8 cellular contexts compared by ENCODE assay signal in the genomic region with DNA sequence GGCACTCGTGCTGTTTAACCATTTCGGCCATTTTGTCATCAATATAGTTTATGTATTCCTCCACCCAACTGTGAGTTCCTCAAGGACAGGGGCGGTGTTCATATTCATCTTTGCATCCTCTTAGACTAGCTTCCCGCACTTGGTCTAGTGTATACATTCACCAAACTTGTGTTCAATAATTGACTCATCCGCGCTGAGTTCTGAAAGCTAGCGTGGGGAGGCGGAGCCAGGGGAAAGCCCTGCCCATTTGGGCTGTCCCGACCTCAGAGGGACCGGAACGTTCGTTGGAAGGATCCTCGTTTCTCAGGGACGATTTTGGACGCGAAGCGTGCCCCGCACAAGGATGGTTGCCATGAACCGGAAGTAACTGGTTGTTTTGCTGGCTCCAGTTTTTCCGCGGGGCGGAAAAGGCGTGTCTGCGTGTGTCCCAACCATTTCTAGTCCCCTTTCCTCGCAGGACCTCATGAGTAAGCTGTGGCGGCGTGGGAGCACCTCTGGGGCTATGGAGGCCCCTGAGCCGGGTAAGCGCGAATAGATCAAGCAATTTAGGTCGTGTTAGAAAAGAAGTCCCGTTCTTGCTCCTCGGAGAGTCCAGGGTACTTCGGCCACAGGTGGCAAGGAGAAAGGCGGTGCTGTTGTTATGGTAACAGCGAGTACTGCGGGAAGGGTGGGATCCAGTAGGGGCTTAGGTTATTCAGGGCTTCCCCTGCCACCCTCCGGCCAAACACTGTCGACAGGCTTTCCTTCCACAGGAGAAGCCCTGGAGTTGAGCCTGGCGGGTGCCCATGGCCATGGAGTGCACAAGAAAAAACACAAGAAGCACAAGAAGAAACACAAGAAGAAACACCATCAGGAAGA. TPM values are rescaled to one million over a fixed set of nuclear protein-coding genes. Genes with fewer than 3 reads are reported as not detected.
A peak's percentile ranks its signal among the peaks of the same experiment; 100 is the strongest.
DNase-seq lines count a peak whose midpoint lies in the region; ATAC-seq and TF ChIP-seq lines count a peak whose summit lies in the region.

A gene (plus strand): TSS at position 434 of the 858 bp plus-strand sequence. CDS start 30 bp downstream, at position 464.

- H3K79me2 ChIP-seq in DOHH2 (ENCODE audit: control insufficient read depth, low read length) (peaks cover 27% of the 10 kb centered on the region), fibroblast of lung (ENCODE audit: control insufficient read depth, insufficient read depth, low read length) (peaks cover 4% of the 10 kb centered on the region)

- ATAC-seq in RWPE2 (ENCODE audit: low read depth), result peak; percentile 37
- ATAC-seq in natural killer cell, result peak; percentile 47 to 70 (median 56)

- H4K20me1 ChIP-seq in DOHH2 (ENCODE audit: control insufficient read depth, insufficient read depth, low read depth, low read length) (no peaks in the 10 kb centered on the region), fibroblast of lung (ENCODE audit: control insufficient read depth, extremely low read depth, insufficient read depth, low read length) (no peaks in the 10 kb centered on the region)

- peak within 1 kb of the TSS; percentile 80 for H2AFZ ChIP-seq in fibroblast of lung (ENCODE audit: low read length)

- H3K9me2 ChIP-seq in DOHH2 (replicated peaks; ENCODE audit: control insufficient read depth, low read length), result no peaks in the 10 kb centered on the region

- peak within 1 kb of the TSS; percentile 95 for H3K27ac Mint-ChIP-seq in activated T-helper 2 cell treated with anti-CD3 and anti-CD28 coated beads, Interferon-gamma antibody, Interleukin-2, Interleukin-4, amounts not matched to agents 10 μg/mL and 5 μg/mL and 100 μg/mL, durations not matched to agents 14 hours and 24 hours and 36 hours
- H3K27ac Mint-ChIP-seq in natural killer cell, result peak within 1 kb of the TSS; percentile 98 to 99

- peak; percentile 94 for DNase-seq in H4 (ENCODE audit: low spot score)
- DNase-seq in LoVo (ENCODE audit: low spot score), result peak; percentile 97
- peak; percentile 88 for DNase-seq in RWPE2 (ENCODE audit: low spot score)
- peak; percentile 98 for DNase-seq in activated T-helper 2 cell treated with anti-CD3 and anti-CD28 coated beads, Interferon-gamma antibody, Interleukin-2, Interleukin-4, amounts not matched to agents 10 μg/mL and 5 μg/mL and 100 μg/mL, durations not matched to agents 14 hours and 24 hours and 36 hours (ENCODE audit: low spot score)
- peak; percentile 97 to 99 for DNase-seq in fibroblast of lung (ENCODE audit: low read depth in 2 of 2)
- peak; percentile 97 for DNase-seq in natural killer cell
- DNase-seq in stimulated activated naive CD4-positive, alpha-beta T cell treated with Interleukin-2 at 50 U/mL for 16 hours (lab: John Stamatoyannopoulos, UW), result peak; percentile 94

- H3K27me3 ChIP-seq in DOHH2 (ENCODE audit: control insufficient read depth, low read length), result no peaks in the 10 kb centered on the region
- H3K27me3 ChIP-seq in RWPE2 (ENCODE audit: insufficient read depth, poor library complexity, severe bottlenecking), result no peaks in the 10 kb centered on the region
- no peaks in the 10 kb centered on the region for H3K27me3 ChIP-seq in fibroblast of lung (ENCODE audit: control insufficient read depth, insufficient read depth, low read length)

- peaks cover 1% of the 10 kb centered on the region for H3K27me3 Mint-ChIP-seq in activated T-helper 2 cell treated with anti-CD3 and anti-CD28 coated beads, Interferon-gamma antibody, Interleukin-2, Interleukin-4, amounts not matched to agents 10 μg/mL and 5 μg/mL and 100 μg/mL, durations not matched to agents 14 hours and 24 hours and 36 hours (ENCODE audit: low read depth)
- no peaks in the 10 kb centered on the region for H3K27me3 Mint-ChIP-seq in natural killer cell (ENCODE audit: low read depth in 2 of 2)

- peaks cover 9% of the 10 kb centered on the region for H3K36me3 ChIP-seq in DOHH2 (ENCODE audit: control insufficient read depth, low read length)
- peaks cover 6% of the 10 kb centered on the region; the same call in 1 of the 2 replicates for H3K36me3 ChIP-seq in RWPE2 (ENCODE audit: low read depth)
- H3K36me3 ChIP-seq in fibroblast of lung (ENCODE audit: control insufficient read depth, insufficient read depth, low read length), result no peaks in the 10 kb centered on the region

- H3K4me3 Mint-ChIP-seq in activated T-helper 2 cell treated with anti-CD3 and anti-CD28 coated beads, Interferon-gamma antibody, Interleukin-2, Interleukin-4, amounts not matched to agents 10 μg/mL and 5 μg/mL and 100 μg/mL, durations not matched to agents 14 hours and 24 hours and 36 hours (ENCODE audit: low read depth), result peak within 1 kb of the TSS; percentile 99
- H3K4me3 Mint-ChIP-seq in natural killer cell, result peak within 1 kb of the TSS; percentile 98

- H3K9ac ChIP-seq in fibroblast of lung (ENCODE audit: insufficient read depth, low read length), result peak within 1 kb of the TSS; percentile 32

- H3K4me1 Mint-ChIP-seq in activated T-helper 2 cell treated with anti-CD3 and anti-CD28 coated beads, Interferon-gamma antibody, Interleukin-2, Interleukin-4, amounts not matched to agents 10 μg/mL and 5 μg/mL and 100 μg/mL, durations not matched to agents 14 hours and 24 hours and 36 hours (ENCODE audit: low read depth), result peaks cover 40% of the 10 kb centered on the region
- H3K4me1 Mint-ChIP-seq in natural killer cell, result peaks cover 69 to 71% of the 10 kb centered on the region in 2 donors

- H3F3A ChIP-seq in DOHH2 (ENCODE audit: control insufficient read depth, insufficient read depth), result peaks cover 14% of the 10 kb centered on the region

- intact Hi-C loops in activated T-helper 2 cell treated with anti-CD3 and anti-CD28 coated beads, Interferon-gamma antibody, Interleukin-2, Interleukin-4, amounts not matched to agents 10 μg/mL and 5 μg/mL and 100 μg/mL, durations not matched to agents 14 hours and 24 hours and 36 hours (cut with micrococcal nuclease), result loop anchor here (1.0 to 10.0 kb wide), 7 partner anchors 28 to 1220 kb away; a partner anchor contains a TSS
- intact Hi-C loops in natural killer cell (cut with micrococcal nuclease), result loop anchor here (1.0 to 10.0 kb wide), 6 partner anchors 10 to 1220 kb away; a partner anchor contains a TSS

- H3K27ac ChIP-seq in DOHH2 (ENCODE audit: low read depth, low read length) (no peak within 1 kb of the TSS), RWPE2 (ENCODE audit: poor library complexity, severe bottlenecking) (no peak within 1 kb of the TSS), fibroblast of lung (ENCODE audit: insufficient read depth, low read length) (peak within 1 kb of the TSS; percentile 52)

- peaks cover 37% of the 10 kb centered on the region for H3K4me1 ChIP-seq in DOHH2 (ENCODE audit: control insufficient read depth, low read length)
- H3K4me1 ChIP-seq in RWPE2 (ENCODE audit: insufficient read depth, poor library complexity, severe bottlenecking), result peaks cover 12% of the 10 kb centered on the region
- H3K4me1 ChIP-seq in fibroblast of lung (ENCODE audit: control insufficient read depth, extremely low read depth, insufficient read depth, low read length), result peaks cover 19% of the 10 kb centered on the region

- peak; percentile 13 for TF ChIP-seq CTCF in DOHH2 (IDR thresholded peaks at IDR 0.05; ENCODE audit: low read depth, low read length, poor library complexity, severe bottlenecking)
- TF ChIP-seq CTCF in RWPE2 (IDR thresholded peaks at IDR 0.05; ENCODE audit: poor library complexity, severe bottlenecking), result peak; percentile 11
- TF ChIP-seq CTCF in fibroblast of lung (conservative IDR thresholded peaks at IDR 0.05 in 1 of 2, IDR thresholded peaks at IDR 0.05 in 1 of 2; ENCODE audit: low read depth in 1 of 2, low read length in 2 of 2), result no peak
- TF ChIP-seq CTCF in natural killer cell (IDR thresholded peaks at IDR 0.05), result no peak

- H3K4me2 ChIP-seq in DOHH2 (ENCODE audit: low read length), result peak within 1 kb of the TSS; percentile 95
- H3K4me2 ChIP-seq in fibroblast of lung (ENCODE audit: extremely low read depth, insufficient read depth, low read length), result peak within 1 kb of the TSS; percentile 98

- no peaks in the 10 kb centered on the region for H3K9me3 Mint-ChIP-seq in activated T-helper 2 cell treated with anti-CD3 and anti-CD28 coated beads, Interferon-gamma antibody, Interleukin-2, Interleukin-4, amounts not matched to agents 10 μg/mL and 5 μg/mL and 100 μg/mL, durations not matched to agents 14 hours and 24 hours and 36 hours
- no peaks in the 10 kb centered on the region for H3K9me3 Mint-ChIP-seq in natural killer cell

- no peaks in the 10 kb centered on the region for H3K9me3 ChIP-seq in DOHH2 (ENCODE audit: control insufficient read depth, insufficient read depth, low read length)
- no peaks in the 10 kb centered on the region for H3K9me3 ChIP-seq in RWPE2 (ENCODE audit: severe bottlenecking)
- no peaks in the 10 kb centered on the region for H3K9me3 ChIP-seq in fibroblast of lung (ENCODE audit: control insufficient read depth, insufficient read depth, low read depth, low read length)

- peak within 1 kb of the TSS; percentile 81 for H3K4me3 ChIP-seq in DOHH2 (ENCODE audit: low read length)
- peak within 1 kb of the TSS; percentile 52 for H3K4me3 ChIP-seq in RWPE2 (ENCODE audit: severe bottlenecking)
- H3K4me3 ChIP-seq in fibroblast of lung (replicated peaks in 1 of 4; ENCODE audit: control extremely low read depth in 1 of 4, insufficient read depth in 1 of 4, low read depth in 3 of 4, low read length in 4 of 4), result peak within 1 kb of the TSS; percentile 76 to 89 (median 87)

- peaks cover 22% of the 10 kb centered on the region for H3K36me3 Mint-ChIP-seq in activated T-helper 2 cell treated with anti-CD3 and anti-CD28 coated beads, Interferon-gamma antibody, Interleukin-2, Interleukin-4, amounts not matched to agents 10 μg/mL and 5 μg/mL and 100 μg/mL, durations not matched to agents 14 hours and 24 hours and 36 hours (ENCODE audit: low read depth)
- no peaks in the 10 kb centered on the region for H3K36me3 Mint-ChIP-seq in natural killer cell

RNA-seq across cellular contexts. Expression of the gene that starts here (rescaled TPM):
- 30.1 and 55.7 TPM in 2 replicates for total RNA-seq in H4 (2014; rRNA removed; shearing (Covaris generic))
- 45.2 and 48.5 TPM in 2 replicates for total RNA-seq in activated T-helper 2 cell treated with anti-CD3 and anti-CD28 coated beads, Interferon-gamma antibody, Interleukin-2, Interleukin-4, amounts not matched to agents 10 μg/mL and 5 μg/mL and 100 μg/mL, durations not matched to agents 14 hours and 24 hours and 36 hours
- total RNA-seq in fibroblast of lung (13.0 and 14.9 TPM in 2 replicates), natural killer cell (10 to 100 TPM; 34.0 to 48.0 (median 37.7) TPM)
- polyA plus RNA-seq in fibroblast of lung, result 6.9 TPM in 2 replicates
- polyA plus RNA-seq in fibroblast of lung (2012), result 19.6 and 21.3 TPM in 2 replicates
- 4.1 and 8.4 TPM in 2 replicates for polyA minus RNA-seq in fibroblast of lung (ENCODE audit: low replicate concordance)

Comparison
In these comparisons a context has a peak if more than half of its experiments do, and no peak if none do; other contexts are left out.
1. CTCF ChIP-seq: peak in DOHH2 (single experiment) and RWPE2 (single experiment); none in fibroblast of lung (0 of 2) and natural killer cell (single experiment).
2. Peak in every context shown above with its lines, with median percentiles within 50 percentile points of each other: H3K4me3 ChIP-seq and DNase-seq.